Comparison of ENCODE assay signal across 10 cellular contexts in genomic region chrX:47562615-47563243, GRCh38. TPM values are rescaled to one million over a fixed set of nuclear protein-coding genes. Genes with fewer than 3 reads are reported as not detected.
DNase-seq lines count a peak whose midpoint lies in the region; ATAC-seq, FAIRE-seq and TF ChIP-seq lines count a peak whose summit lies in the region.
"Had no signal": no experiment of that assay in that cellular context is flagged by ENCODE, and none has a peak within 500 bp of the region (broad histone marks: within the 10 kb centered on the region; RNA-seq: fewer than 3 reads in every experiment).

No MANE protein-coding gene starts in this region.

- DNase-seq in NCI-H82 (lab: John Stamatoyannopoulos, UW) = peak; percentile 8
- DNase-seq in NCI-H82 treated with DMSO at 0.1 percent for 48 hours (lab: John Stamatoyannopoulos, UW; ENCODE audit: unreplicated experiment) = no peak
- peak; percentile 66 for DNase-seq in NB4 (ENCODE audit: low read depth)
- DNase-seq in GM12878 (ENCODE audit: low read depth, low spot score) = no peak
- DNase-seq in pons (ENCODE audit: low spot score) = peak; percentile 6
- DNase-seq in amniotic stem cell (lab: John Stamatoyannopoulos, UW) = no peak
- no peak for DNase-seq in activated CD4-positive, CD25-positive, alpha-beta regulatory T cell (lab: John Stamatoyannopoulos, UW)

- no peak for FAIRE-seq in GM12878 (lab: Jason Lieb, UNC)

- WGBS in GM12878 (ENCODE audit: insufficient coverage, insufficient replicate concordance, low lambda C conversion rate, missing lambda C conversion rate) = 56% methylated on average over 13 of the region's 13 CpGs

- no peaks in the 10 kb centered on the region for H3K27me3 ChIP-seq in GM12878 (replicated peaks in 1 of 2; ENCODE audit: control insufficient read depth in 2 of 2, insufficient read depth in 2 of 2, low read length in 1 of 2)

- H3K4me3 ChIP-seq in NB4 (ENCODE audit: low read depth, low read length) = no peak overlapping the region
- peak overlapping the region; percentile 44; the same call in 1 of the 2 replicates for H3K4me3 ChIP-seq in GM12878

- CTCF ChIA-PET in GM12878 (lab: Yijun Ruan, JAX) = interaction anchor here (0.7 to 2.4 kb wide), 6 partner anchors 20 to 101 kb away, joined by 3 to 10 read pairs (median 3); no protein-coding TSS in a partner anchor

- in situ Hi-C loops in GM12878 (cut with MboI) = loop anchor here (10.0 kb wide), 2 partner anchors 82 to 462 kb away; no protein-coding TSS in a partner anchor

- H3K27ac ChIP-seq in GM12878 (ENCODE audit: control insufficient read depth, insufficient read depth) = no peak overlapping the region

- H3K36me3 ChIP-seq in GM12878 (ENCODE audit: control insufficient read depth in 2 of 2, insufficient read depth in 2 of 2, low read length in 1 of 2) = peaks cover 3 to 4% of the 10 kb centered on the region in 2 experiments; a peak in 3 of 4 replicates

- ATAC-seq in GM12878 (peak; percentile 4; the same call in 1 of the 3 replicates), HG03378 (IDR thresholded peaks at IDR 0.05; ENCODE audit: unreplicated experiment) (no peak)

- RAD21 ChIA-PET in GM12878 (lab: Charles Lee; ENCODE audit: unreplicated experiment) = interaction anchor here (1.2 to 1.6 kb wide), 3 partner anchors 43 to 86 kb away, joined by 3 to 4 read pairs (median 4); no protein-coding TSS in a partner anchor

- intact Hi-C loops in GM12878 (cut with micrococcal nuclease; ENCODE audit: unreplicated experiment) = loop anchor here (2.0 to 5.0 kb wide), 4 partner anchors 82 to 465 kb away; partner anchors contain the start of gene ZNF81

- peak; percentile 17 for TF ChIP-seq CTCF in NB4 (IDR thresholded peaks at IDR 0.05; ENCODE audit: low read depth, low read length)
- TF ChIP-seq CTCF in GM12878 (IDR thresholded peaks at IDR 0.05 in 2 of 3, conservative IDR thresholded peaks at IDR 0.05 in 1 of 3; ENCODE audit: control insufficient read depth in 2 of 3, extremely low read depth in 1 of 3, insufficient read depth in 1 of 3, low read depth in 3 of 3, low read length in 3 of 3) = peak; percentile 37 to 60 (median 41); a peak in 5 of 6 replicates

- no peak overlapping the region for H2AFZ ChIP-seq in GM12878 (ENCODE audit: control insufficient read depth, low read depth, low read length)

- no TSS peak for BruUV-seq in GM12878 (replicated peaks; lab: Mats Ljungman, UMichigan)

- no peak overlapping the region for H3K9ac ChIP-seq in GM12878 (ENCODE audit: control insufficient read depth, insufficient read depth, low read length)

- no peaks in the 10 kb centered on the region; the same call in 1 of the 2 replicates for H3K4me1 ChIP-seq in GM12878 (ENCODE audit: control insufficient read depth, insufficient read depth, low read length)

- peak; percentile 41 for TF ChIP-seq RAD21 in GM12878 (IDR thresholded peaks at IDR 0.05; ENCODE audit: insufficient read depth, low read depth, low read length)

- TF ChIP-seq POLR2A in NB4 (IDR thresholded peaks at IDR 0.05; ENCODE audit: extremely low read depth, insufficient read length) (no peak), GM12878 (IDR thresholded peaks at IDR 0.05; ENCODE audit: low read depth, low read length) (no peak)

- SMC1A ChIA-PET in GM12878 (lab: Charles Lee; ENCODE audit: uncharacterized antibody, unreplicated experiment) = no interaction called here

- H3K4me2 ChIP-seq in GM12878 (ENCODE audit: control insufficient read depth, insufficient read depth) = no peak overlapping the region; the same call in 1 of the 2 replicates

- TF ChIP-seq EP300 in GM12878 (IDR thresholded peaks at IDR 0.05; ENCODE audit: borderline replicate concordance in 1 of 2, control insufficient read depth in 1 of 2, low read depth in 2 of 2, low read length in 2 of 2) = no peak

- no peaks in the 10 kb centered on the region for H4K20me1 ChIP-seq in GM12878 (ENCODE audit: control insufficient read depth, insufficient read depth)

- peaks cover 22% of the 10 kb centered on the region for H3K79me2 ChIP-seq in GM12878 (ENCODE audit: control insufficient read depth, insufficient read depth, low read length)

- H3K9me3 ChIP-seq in GM12878 (replicated peaks; ENCODE audit: control insufficient read depth, insufficient read depth, low read length) = no peaks in the 10 kb centered on the region

- POLR2A ChIA-PET in GM12878 (lab: Charles Lee) = no interaction called here

TF ChIP-seq in GM12878, 131 proteins besides CTCF, POLR2A, EP300 and RAD21 (continues in another document):
- TF ChIP-seq SMC3 (IDR thresholded peaks at IDR 0.05; ENCODE audit: borderline replicate concordance, low read length) (peak; percentile 59), SUZ12 (IDR thresholded peaks at IDR 0.05; ENCODE audit: unreplicated experiment) (no peak), CHD1 (IDR thresholded peaks at IDR 0.05; ENCODE audit: low read depth, low read length) (no peak), CHD4 (IDR thresholded peaks at IDR 0.05) (no peak), FOXK2 (IDR thresholded peaks at IDR 0.05) (no peak), MYC (IDR thresholded peaks at IDR 0.05; ENCODE audit: insufficient read depth, insufficient read length, insufficient replicate concordance, low read length, severe bottlenecking) (no peak), HDAC6 (IDR thresholded peaks at IDR 0.05; ENCODE audit: unreplicated experiment) (no peak), RUNX3 (IDR thresholded peaks at IDR 0.05; ENCODE audit: low read length) (no peak)

RNA-seq across cellular contexts. Expression of gene ARAF, which starts 1.7 kb away (rescaled TPM):
- total RNA-seq in GM12878 (2013; cell fraction: nucleolus; rRNA removed) = 26.6 and 27.5 TPM in 2 replicates
- total RNA-seq in GM12878 (2014; rRNA removed) = 22.2 and 25.2 TPM in 2 replicates
- 20.0 and 22.3 TPM in 2 replicates for total RNA-seq in GM12878 (2014; rRNA removed; fragmentation: Illumina TruSeq; extraction: Trizol)
- 58.3 and 60.2 TPM in 2 replicates for total RNA-seq in GM12878 (2021)
- polyA plus RNA-seq in GM12878 (2011; ENCODE audit: low read depth) = 20.3 TPM
- 20.7 and 43.0 TPM in 2 replicates for polyA plus RNA-seq in GM12878 (2011; rRNA removed)
- polyA plus RNA-seq in GM12878 (2011; cell fraction: cytosol; rRNA removed) = 40.0 and 41.8 TPM in 2 replicates
- polyA plus RNA-seq in GM12878 (2011; cell fraction: nucleus; rRNA removed) = 102 and 103 TPM in 2 replicates
- 48.2 and 53.3 TPM in 2 replicates for polyA plus RNA-seq in GM12878 (2012)
- 26.3 and 35.2 TPM in 2 replicates for polyA plus RNA-seq in GM12878 (2014; fragmentation: Illumina TruSeq; extraction: Trizol)
- polyA plus RNA-seq in GM12878 (2014; fragmentation: Nextera tagmentation; extraction: Ambion mirVana) = 10 to 100 TPM in 1 of 2 experiments, 1 to 10 TPM in 1; 5.0 to 13.3 TPM
- polyA plus RNA-seq in GM12878 (2014; rRNA removed) = 43.8 and 55.4 TPM in 2 replicates
- polyA plus RNA-seq in GM12878 (2016; fragmentation: Nextera tagmentation; extraction: Ambion mirVana) = 10 to 100 TPM; 74.6 to 79.2 TPM
- polyA minus RNA-seq in GM12878 (2011; rRNA and poly(A)+ RNA removed) = 48.6 and 50.8 TPM in 2 replicates
- polyA minus RNA-seq in GM12878 (2011; cell fraction: cytosol; rRNA and poly(A)+ RNA removed) = 13.9 and 21.6 TPM in 2 replicates
- 24.3 and 37.5 TPM in 2 replicates for polyA minus RNA-seq in GM12878 (2011; cell fraction: nucleus; rRNA and poly(A)+ RNA removed)

RNA-seq across cellular contexts. Expression of gene TIMP1, which starts 19.5 kb away (rescaled TPM):
- 42.1 and 42.8 TPM in 2 replicates for total RNA-seq in GM12878 (2013; cell fraction: nucleolus; rRNA removed)
- 128 and 139 TPM in 2 replicates for total RNA-seq in GM12878 (2014; rRNA removed)
- 106 and 111 TPM in 2 replicates for total RNA-seq in GM12878 (2014; rRNA removed; fragmentation: Illumina TruSeq; extraction: Trizol)
- 130 and 134 TPM in 2 replicates for total RNA-seq in GM12878 (2021)
- 178 TPM for polyA plus RNA-seq in GM12878 (2011; ENCODE audit: low read depth)
- polyA plus RNA-seq in GM12878 (2011; rRNA removed) = 47.1 and 106 TPM in 2 replicates
- polyA plus RNA-seq in GM12878 (2011; cell fraction: cytosol; rRNA removed) = 213 and 236 TPM in 2 replicates
- polyA plus RNA-seq in GM12878 (2011; cell fraction: nucleus; rRNA removed) = 50.7 and 72.3 TPM in 2 replicates
- polyA plus RNA-seq in GM12878 (2012) = 117 and 122 TPM in 2 replicates
- polyA plus RNA-seq in GM12878 (2014; fragmentation: Illumina TruSeq; extraction: Trizol) = 39.3 and 103 TPM in 2 replicates
- 100 to 1,000 TPM; 312 to 341 TPM for polyA plus RNA-seq in GM12878 (2014; fragmentation: Nextera tagmentation; extraction: Ambion mirVana)
- 101 and 126 TPM in 2 replicates for polyA plus RNA-seq in GM12878 (2014; rRNA removed)
- polyA plus RNA-seq in GM12878 (2016; fragmentation: Nextera tagmentation; extraction: Ambion mirVana) = 100 to 1,000 TPM; 160 to 192 TPM
- polyA minus RNA-seq in GM12878 (2011; rRNA and poly(A)+ RNA removed) = 213 and 336 TPM in 2 replicates
- polyA minus RNA-seq in GM12878 (2011; cell fraction: cytosol; rRNA and poly(A)+ RNA removed) = 111 and 121 TPM in 2 replicates
- 20.8 and 27.8 TPM in 2 replicates for polyA minus RNA-seq in GM12878 (2011; cell fraction: nucleus; rRNA and poly(A)+ RNA removed)

RNA-seq across cellular contexts. Expression of gene SYN1, which starts 56.9 kb away (rescaled TPM):
- total RNA-seq in GM12878 (2013; cell fraction: nucleolus; rRNA removed) = 0.31 and 2.1 TPM in 2 replicates
- total RNA-seq in GM12878 (2014; rRNA removed) = 0.05 and 0.11 TPM in 2 replicates
- not detected in 2 replicates for total RNA-seq in GM12878 (2014; rRNA removed; fragmentation: Illumina TruSeq; extraction: Trizol)
- total RNA-seq in GM12878 (2021) = 0.21 and 0.43 TPM in 2 replicates
- 1.6 TPM for polyA plus RNA-seq in GM12878 (2011; ENCODE audit: low read depth)
- polyA plus RNA-seq in GM12878 (2011; rRNA removed) = 0.27 and 0.30 TPM in 2 replicates
- 0.18 and 0.43 TPM in 2 replicates for polyA plus RNA-seq in GM12878 (2011; cell fraction: cytosol; rRNA removed)
- polyA plus RNA-seq in GM12878 (2011; cell fraction: nucleus; rRNA removed) = 0.13 and 0.19 TPM in 2 replicates
- polyA plus RNA-seq in GM12878 (2012) = 1.2 and 1.3 TPM in 2 replicates
- 0.16 and 1.5 TPM in 2 replicates for polyA plus RNA-seq in GM12878 (2014; fragmentation: Illumina TruSeq; extraction: Trizol)
- under 1 TPM in 1 of 2 experiments, not detected in 1; 0.09 TPM for polyA plus RNA-seq in GM12878 (2014; fragmentation: Nextera tagmentation; extraction: Ambion mirVana)
- polyA plus RNA-seq in GM12878 (2014; rRNA removed) = not detected in 2 replicates
- polyA plus RNA-seq in GM12878 (2016; fragmentation: Nextera tagmentation; extraction: Ambion mirVana) = under 1 TPM; 0.09 to 0.57 TPM
- 0.37 and 0.57 TPM in 2 replicates for polyA minus RNA-seq in GM12878 (2011; rRNA and poly(A)+ RNA removed)
- polyA minus RNA-seq in GM12878 (2011; cell fraction: cytosol; rRNA and poly(A)+ RNA removed) = not detected in 2 replicates
- 0.12 and 0.29 TPM in 2 replicates for polyA minus RNA-seq in GM12878 (2011; cell fraction: nucleus; rRNA and poly(A)+ RNA removed)
- total RNA-seq: Daoy, pulmonary artery endothelial cell had no signal

Comparison
In these comparisons a context has a peak if more than half of its experiments do, and no peak if none do; other contexts are left out.
1. DNase-seq: peak in NCI-H82 (single experiment), NB4 (single experiment) and pons (single experiment); none in NCI-H82 treated with DMSO at 0.1 percent for 48 hours (single experiment), GM12878 (single experiment), amniotic stem cell (single experiment) and activated CD4-positive, CD25-positive, alpha-beta regulatory T cell (0 of 4).